14 cellular contexts compared by ENCODE assay signal in genomic region chr22:21026783-21027692, GRCh38. TPM values are rescaled to one million over a fixed set of nuclear protein-coding genes. Genes with fewer than 3 reads are reported as not detected.
A peak's percentile ranks its signal among the peaks of the same experiment; 100 is the strongest.
DNase-seq lines count a peak whose midpoint lies in the region; ATAC-seq, FAIRE-seq and TF ChIP-seq lines count a peak whose summit lies in the region.
"Had no signal": no experiment of that assay in that cellular context is flagged by ENCODE, and none has a peak within 500 bp of the region (broad histone marks: within the 10 kb centered on the region; RNA-seq: fewer than 3 reads in every experiment).

No MANE protein-coding gene starts in this region.

- H3K27ac ChIP-seq in heart left ventricle (no peak overlapping the region), right atrium auricular region (no peak overlapping the region), foreskin keratinocyte (no peak overlapping the region)
- H3K27ac ChIP-seq: tibial nerve had no signal

- TF ChIP-seq POLR2A in heart left ventricle (IDR thresholded peaks at IDR 0.05): no peak

- H3K27me3 ChIP-seq in heart left ventricle (peaks cover 7 to 38% (median 15%) of the 10 kb centered on the region in 9 donors), right atrium auricular region (peaks cover 2% of the 10 kb centered on the region in 2 donors), foreskin keratinocyte (peaks cover 15% of the 10 kb centered on the region)

- TF ChIP-seq CTCF in heart left ventricle (IDR thresholded peaks at IDR 0.05): no peak
- TF ChIP-seq CTCF in right atrium auricular region (IDR thresholded peaks at IDR 0.05): no peak
- TF ChIP-seq CTCF in foreskin keratinocyte (conservative IDR thresholded peaks at IDR 0.05): no peak

- H3K36me3 Mint-ChIP-seq in activated CD8-positive, alpha-beta memory T cell treated with anti-CD3 and anti-CD28 coated beads, Interleukin-2, amount 10 ng/mL, durations not matched to agents 7 days and 5 days: peaks cover 2% of the 10 kb centered on the region
- H3K36me3 Mint-ChIP-seq: activated CD4-positive, alpha-beta memory T cell treated with anti-CD3 and anti-CD28 coated beads for 36 hours had no signal

- H3K4me1 Mint-ChIP-seq in activated CD8-positive, alpha-beta memory T cell treated with anti-CD3 and anti-CD28 coated beads, Interleukin-2, amount 10 ng/mL, durations not matched to agents 7 days and 5 days: peaks cover 18% of the 10 kb centered on the region

- no peak overlapping the region for H3K27ac Mint-ChIP-seq in activated CD8-positive, alpha-beta memory T cell treated with anti-CD3 and anti-CD28 coated beads, Interleukin-2, amount 10 ng/mL, durations not matched to agents 7 days and 5 days
- H3K27ac Mint-ChIP-seq: activated CD4-positive, alpha-beta memory T cell treated with anti-CD3 and anti-CD28 coated beads for 36 hours had no signal

- no peak overlapping the region for H3K4me3 Mint-ChIP-seq in activated CD8-positive, alpha-beta memory T cell treated with anti-CD3 and anti-CD28 coated beads, Interleukin-2, amount 10 ng/mL, durations not matched to agents 7 days and 5 days
- H3K4me3 Mint-ChIP-seq: activated CD4-positive, alpha-beta memory T cell treated with anti-CD3 and anti-CD28 coated beads for 36 hours had no signal

- peak; percentile 40 for FAIRE-seq in urothelium cell line (lab: Jason Lieb, UNC)
- FAIRE-seq: small intestine had no signal

- 59 to 67% (median 64%) methylated on average over 12 to 14 of the region's 14 CpGs for WGBS in heart left ventricle, 4 donors

- ATAC-seq in heart left ventricle: peak; percentile 25 to 59 (median 36)
- ATAC-seq in SK-N-SH treated with all-trans-retinoic acid at 6 μM for 48 hours: peak; percentile 61; the same call in 2 of the 3 replicates
- ATAC-seq in foreskin keratinocyte: peak; percentile 14
- ATAC-seq in activated CD8-positive, alpha-beta memory T cell treated with anti-CD3 and anti-CD28 coated beads, Interleukin-2, amount 10 ng/mL, durations not matched to agents 7 days and 5 days: no peak
- ATAC-seq in GM18502 (IDR thresholded peaks at IDR 0.05; ENCODE audit: poor library complexity, unreplicated experiment): no peak
- ATAC-seq: activated naive CD4-positive, alpha-beta T cell treated with anti-CD3 and anti-CD28 coated beads, Interleukin-2, amount 50 U/mL, for 72 hours had no signal

- H3K9me3 ChIP-seq in heart left ventricle: no peaks in the 10 kb centered on the region
- H3K9me3 ChIP-seq in right atrium auricular region: no peaks in the 10 kb centered on the region
- H3K9me3 ChIP-seq: tibial nerve had no signal

- H3K27me3 Mint-ChIP-seq in activated CD8-positive, alpha-beta memory T cell treated with anti-CD3 and anti-CD28 coated beads, Interleukin-2, amount 10 ng/mL, durations not matched to agents 7 days and 5 days: peaks cover 12% of the 10 kb centered on the region

- peak in 1 of 5 donors; percentile 66 for DNase-seq in heart left ventricle
- DNase-seq in right atrium auricular region (ENCODE audit: low spot score): no peak
- peak; percentile 50 to 76 for DNase-seq in foreskin keratinocyte
- no peak for DNase-seq in urothelium cell line (ENCODE audit: low spot score)
- no peak for DNase-seq in activated CD8-positive, alpha-beta memory T cell treated with anti-CD3 and anti-CD28 coated beads, Interleukin-2, amount 10 ng/mL, durations not matched to agents 7 days and 5 days
- DNase-seq in SIG-M5 (lab: John Stamatoyannopoulos, UW): no peak
- DNase-seq: activated CD4-positive, alpha-beta memory T cell treated with anti-CD3 and anti-CD28 coated beads for 36 hours; effector memory CD4-positive, alpha-beta T cell; small intestine had no signal

- H3K36me3 ChIP-seq in heart left ventricle (no peaks in the 10 kb centered on the region), right atrium auricular region (no peaks in the 10 kb centered on the region)
- H3K36me3 ChIP-seq: tibial nerve had no signal

- CTCF ChIA-PET in activated CD8-positive, alpha-beta memory T cell treated with anti-CD3 and anti-CD28 coated beads, Interleukin-2, amount 10 ng/mL, durations not matched to agents 7 days and 5 days (lab: Charles Lee): interaction anchor here (0.6 kb wide), 1 partner anchor 111 kb away, joined by 3 read pairs; no protein-coding TSS in a partner anchor

- intact Hi-C loops in heart left ventricle (cut with DNase I): loop anchor here in 1 of 10 donors (5.0 kb wide), 1 partner anchor 40 kb away; no protein-coding TSS in a partner anchor

- no peaks in the 10 kb centered on the region for H3K9me3 Mint-ChIP-seq in activated CD8-positive, alpha-beta memory T cell treated with anti-CD3 and anti-CD28 coated beads, Interleukin-2, amount 10 ng/mL, durations not matched to agents 7 days and 5 days (ENCODE audit: low read depth)
- H3K9me3 Mint-ChIP-seq: activated CD4-positive, alpha-beta memory T cell treated with anti-CD3 and anti-CD28 coated beads for 36 hours; activated naive CD4-positive, alpha-beta T cell treated with anti-CD3 and anti-CD28 coated beads, Interleukin-2, amount 50 U/mL, for 72 hours had no signal

- H3K4me1 ChIP-seq in heart left ventricle: peaks cover 0 to 10% (median 2%) of the 10 kb centered on the region in 12 donors
- peaks cover 0 to 13% of the 10 kb centered on the region in 2 donors for H3K4me1 ChIP-seq in right atrium auricular region
- H3K4me1 ChIP-seq in foreskin keratinocyte: peaks cover 10% of the 10 kb centered on the region

- no peak overlapping the region for H3K4me3 ChIP-seq in heart left ventricle
- no peak overlapping the region for H3K4me3 ChIP-seq in right atrium auricular region
- H3K4me3 ChIP-seq: tibial nerve had no signal

TF ChIP-seq in SK-N-SH treated with all-trans-retinoic acid at 6 μM for 48 hours, 23 proteins besides CTCF, POLR2A, EP300 and RAD21 (continues in another document):
- TF ChIP-seq TCF4 (CRISPR knock-in tag; IDR thresholded peaks at IDR 0.05; ENCODE audit: borderline replicate concordance): no peak
- no peak for TF ChIP-seq ZFP30 (CRISPR knock-in tag; IDR thresholded peaks at IDR 0.05)
- TF ChIP-seq, protein P1, sequence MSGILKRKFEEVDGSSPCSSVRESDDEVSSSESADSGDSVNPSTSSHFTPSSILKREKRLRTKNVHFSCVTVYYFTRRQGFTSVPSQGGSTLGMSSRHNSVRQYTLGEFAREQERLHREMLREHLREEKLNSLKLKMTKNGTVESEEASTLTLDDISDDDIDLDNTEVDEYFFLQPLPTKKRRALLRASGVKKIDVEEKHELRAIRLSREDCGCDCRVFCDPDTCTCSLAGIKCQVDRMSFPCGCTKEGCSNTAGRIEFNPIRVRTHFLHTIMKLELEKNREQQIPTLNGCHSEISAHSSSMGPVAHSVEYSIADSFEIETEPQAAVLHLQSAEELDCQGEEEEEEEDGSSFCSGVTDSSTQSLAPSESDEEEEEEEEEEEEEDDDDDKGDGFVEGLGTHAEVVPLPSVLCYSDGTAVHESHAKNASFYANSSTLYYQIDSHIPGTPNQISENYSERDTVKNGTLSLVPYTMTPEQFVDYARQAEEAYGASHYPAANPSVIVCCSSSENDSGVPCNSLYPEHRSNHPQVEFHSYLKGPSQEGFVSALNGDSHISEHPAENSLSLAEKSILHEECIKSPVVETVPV (CRISPR knock-in tag; IDR thresholded peaks at IDR 0.05): no peak
- no peak for TF ChIP-seq ZNF8 (CRISPR knock-in tag; IDR thresholded peaks at IDR 0.05)
- no peak for TF ChIP-seq ESRRG (CRISPR knock-in tag; IDR thresholded peaks at IDR 0.05)
- TF ChIP-seq ZNF565 (CRISPR knock-in tag; conservative IDR thresholded peaks at IDR 0.05; ENCODE audit: low read depth): no peak
- no peak for TF ChIP-seq CSDC2 (CRISPR knock-in tag; IDR thresholded peaks at IDR 0.05)
- no peak for TF ChIP-seq ZC3H10 (CRISPR knock-in tag; IDR thresholded peaks at IDR 0.05)
- no peak for TF ChIP-seq PPARA (CRISPR knock-in tag; IDR thresholded peaks at IDR 0.05; ENCODE audit: borderline replicate concordance)
- no peak for TF ChIP-seq BACH2 (CRISPR knock-in tag; IDR thresholded peaks at IDR 0.05; ENCODE audit: borderline replicate concordance)

RNA-seq across cellular contexts. Expression of gene SLC7A4, which starts 5.3 kb away (rescaled TPM):
- 1 to 10 TPM in 1 of 9 donors, under 1 TPM in 2, not detected in 6; 0.24 to 2.8 (median 0.31) TPM for total RNA-seq in heart left ventricle
- not detected for polyA plus RNA-seq in heart left ventricle
- 1 to 10 TPM; 1.9 to 5.0 TPM for total RNA-seq in right atrium auricular region
- 0.07 and 0.11 TPM in 2 replicates for total RNA-seq in foreskin keratinocyte
- 0.03 and 0.08 TPM in 2 replicates for polyA plus RNA-seq in foreskin keratinocyte
- under 1 TPM; 0.16 to 0.53 TPM for total RNA-seq in activated CD8-positive, alpha-beta memory T cell treated with anti-CD3 and anti-CD28 coated beads, Interleukin-2, amount 10 ng/mL, durations not matched to agents 7 days and 5 days
- total RNA-seq: activated CD4-positive, alpha-beta memory T cell treated with anti-CD3 and anti-CD28 coated beads for 36 hours; activated naive CD4-positive, alpha-beta T cell treated with anti-CD3 and anti-CD28 coated beads, Interleukin-2, amount 50 U/mL, for 72 hours; T-helper 1 cell treated with Interleukin-12 subunit alpha and Interleukin-12 subunit beta and Interleukin-4 antibody, amounts not matched to agents 30 ng/mL and 1 ng/mL, for 36 hours had no signal

RNA-seq across cellular contexts. Expression of gene P2RX6, which starts 12.1 kb away (rescaled TPM):
- 1 to 10 TPM in 7 of 9 donors, under 1 TPM in 2; 0.21 to 4.8 (median 1.7) TPM for total RNA-seq in heart left ventricle
- under 1 TPM; 0.06 to 0.72 TPM for polyA plus RNA-seq in heart left ventricle
- 1 to 10 TPM; 1.0 to 5.4 TPM for total RNA-seq in right atrium auricular region
- 0.21 and 0.24 TPM in 2 replicates for total RNA-seq in foreskin keratinocyte
- 0.21 and 0.38 TPM in 2 replicates for polyA plus RNA-seq in foreskin keratinocyte
- under 1 TPM; 0.32 to 0.42 TPM for total RNA-seq in activated CD8-positive, alpha-beta memory T cell treated with anti-CD3 and anti-CD28 coated beads, Interleukin-2, amount 10 ng/mL, durations not matched to agents 7 days and 5 days
- total RNA-seq: activated CD4-positive, alpha-beta memory T cell treated with anti-CD3 and anti-CD28 coated beads for 36 hours had no signal

RNA-seq across cellular contexts. Expression of gene LRRC74B, which starts 18.7 kb away (rescaled TPM):
- not detected for total RNA-seq in heart left ventricle
- not detected for polyA plus RNA-seq in heart left ventricle
- total RNA-seq in right atrium auricular region: not detected
- not detected in 2 replicates for total RNA-seq in foreskin keratinocyte
- not detected in 2 replicates for polyA plus RNA-seq in foreskin keratinocyte
- not detected for total RNA-seq in activated CD8-positive, alpha-beta memory T cell treated with anti-CD3 and anti-CD28 coated beads, Interleukin-2, amount 10 ng/mL, durations not matched to agents 7 days and 5 days
- total RNA-seq: activated CD4-positive, alpha-beta memory T cell treated with anti-CD3 and anti-CD28 coated beads for 36 hours; activated naive CD4-positive, alpha-beta T cell treated with anti-CD3 and anti-CD28 coated beads, Interleukin-2, amount 50 U/mL, for 72 hours; T-helper 1 cell treated with Interleukin-12 subunit alpha and Interleukin-12 subunit beta and Interleukin-4 antibody, amounts not matched to agents 30 ng/mL and 1 ng/mL, for 36 hours had no signal

RNA-seq across cellular contexts. Expression of gene THAP7, which starts 25.1 kb away (rescaled TPM):
- 10 to 100 TPM; 15.3 to 39.0 (median 17.5) TPM for total RNA-seq in heart left ventricle
- polyA plus RNA-seq in heart left ventricle: 10 to 100 TPM; 29.8 to 35.0 TPM
- total RNA-seq in right atrium auricular region: 10 to 100 TPM; 39.8 to 51.1 TPM
- total RNA-seq in foreskin keratinocyte: 24.2 and 25.0 TPM in 2 replicates
- polyA plus RNA-seq in foreskin keratinocyte: 34.4 and 36.5 TPM in 2 replicates
- 10 to 100 TPM; 25.9 to 28.7 TPM for total RNA-seq in activated CD8-positive, alpha-beta memory T cell treated with anti-CD3 and anti-CD28 coated beads, Interleukin-2, amount 10 ng/mL, durations not matched to agents 7 days and 5 days

RNA-seq across cellular contexts. Expression of gene LZTR1, which starts 44.9 kb away (rescaled TPM):
- 10 to 100 TPM; 18.4 to 41.9 (median 26.6) TPM for total RNA-seq in heart left ventricle
- 10 to 100 TPM; 18.4 to 29.3 TPM for polyA plus RNA-seq in heart left ventricle
- total RNA-seq in right atrium auricular region: 10 to 100 TPM; 20.7 to 24.7 TPM
- 37.8 and 39.9 TPM in 2 replicates for total RNA-seq in foreskin keratinocyte
- polyA plus RNA-seq in foreskin keratinocyte: 25.2 and 26.2 TPM in 2 replicates
- total RNA-seq in activated CD8-positive, alpha-beta memory T cell treated with anti-CD3 and anti-CD28 coated beads, Interleukin-2, amount 10 ng/mL, durations not matched to agents 7 days and 5 days: 10 to 100 TPM; 69.3 to 78.0 TPM

Comparison
In these comparisons a context has a peak if more than half of its experiments do, and no peak if none do; other contexts are left out.
1. ATAC-seq: peak in heart left ventricle (4 of 4), SK-N-SH treated with all-trans-retinoic acid at 6 μM for 48 hours (single experiment) and foreskin keratinocyte (single experiment); none in activated CD8-positive, alpha-beta memory T cell treated with anti-CD3 and anti-CD28 coated beads, Interleukin-2, amount 10 ng/mL, durations not matched to agents 7 days and 5 days (single experiment) and GM18502 (single experiment).
2. DNase-seq: peak in foreskin keratinocyte (2 of 2); none in right atrium auricular region (single experiment), urothelium cell line (single experiment), activated CD8-positive, alpha-beta memory T cell treated with anti-CD3 and anti-CD28 coated beads, Interleukin-2, amount 10 ng/mL, durations not matched to agents 7 days and 5 days (single experiment) and SIG-M5 (single experiment).